8 cellular contexts compared by ENCODE assay signal in the genomic region with DNA sequence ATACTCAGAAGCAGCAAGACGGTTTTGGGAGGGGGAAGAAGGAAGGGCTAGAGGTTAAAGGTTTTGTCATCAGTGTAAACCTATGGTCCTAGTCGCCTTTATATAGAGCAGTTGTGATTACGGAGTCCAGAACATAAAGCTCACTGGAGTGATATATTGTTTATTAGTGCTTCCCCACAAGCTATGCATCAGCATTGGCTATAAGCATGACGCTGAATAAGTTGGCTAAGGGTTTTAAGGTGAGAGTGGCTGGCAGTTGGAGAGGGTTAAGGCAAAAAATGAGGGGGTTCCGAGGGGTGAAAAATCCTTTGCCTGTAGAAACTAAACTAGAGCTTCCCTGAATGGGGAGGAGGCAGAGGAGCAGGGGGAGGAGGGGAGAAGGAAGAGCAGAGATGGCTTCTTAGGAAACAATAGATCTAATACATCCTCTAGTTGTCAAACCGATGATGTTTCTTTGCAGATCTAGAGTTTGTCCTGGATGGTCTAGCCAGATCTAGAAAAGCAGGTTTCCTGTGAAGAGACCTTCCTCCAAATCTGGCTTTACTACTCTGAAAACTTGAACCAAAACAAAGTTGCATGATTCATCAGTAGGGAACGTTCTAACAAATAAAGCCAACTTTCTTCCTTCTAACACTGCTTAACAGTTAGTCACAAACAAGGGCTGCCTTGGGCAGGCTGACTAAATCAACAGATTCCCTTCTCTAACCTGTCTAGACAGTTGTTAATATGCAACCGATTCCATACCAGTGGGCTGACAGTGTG. TPM values are rescaled to one million over a fixed set of nuclear protein-coding genes. Genes with fewer than 3 reads are reported as not detected.
A peak's percentile ranks its signal among the peaks of the same experiment; 100 is the strongest.
DNase-seq lines count a peak whose midpoint lies in the region; ATAC-seq lines count a peak whose summit lies in the region.

No MANE protein-coding gene starts in this region.

- H3K36me3 ChIP-seq in SJCRH30 = no peaks in the 10 kb centered on the region
- no peaks in the 10 kb centered on the region for H3K36me3 ChIP-seq in thymus (ENCODE audit: control insufficient read depth, insufficient read depth)

- H3K9me3 ChIP-seq in SJCRH30 (replicated peaks) (no peaks in the 10 kb centered on the region), thymus (ENCODE audit: control insufficient read depth) (no peaks in the 10 kb centered on the region)

- H3K4me1 ChIP-seq in SJCRH30 (peaks cover 13% of the 10 kb centered on the region; the same call in 1 of the 2 replicates), thymus (ENCODE audit: control insufficient read depth, insufficient read depth, low read length) (peaks cover 28% of the 10 kb centered on the region)

- ATAC-seq in GM18907 (IDR thresholded peaks at IDR 0.05; ENCODE audit: unreplicated experiment) (no peak), HG03565 (IDR thresholded peaks at IDR 0.05; ENCODE audit: unreplicated experiment) (no peak)

- no peaks in the 10 kb centered on the region for H3K27me3 ChIP-seq in SJCRH30
- no peaks in the 10 kb centered on the region for H3K27me3 ChIP-seq in thymus (ENCODE audit: control insufficient read depth, insufficient read depth)

- H3K4me3 ChIP-seq in SJCRH30 = peak overlapping the region; percentile 96
- peak overlapping the region; percentile 74 for H3K4me3 ChIP-seq in thymus (ENCODE audit: low read length)

- WGBS in thymus = 46% methylated on average over 8 of the region's 8 CpGs

- H3K27ac ChIP-seq in SJCRH30 = peak overlapping the region; percentile 11; the same call in 1 of the 2 replicates
- H3K27ac ChIP-seq in thymus (ENCODE audit: low read depth) = peak overlapping the region; percentile 75

- DNase-seq in NCI-H748 (lab: John Stamatoyannopoulos, UW; ENCODE audit: unreplicated experiment) = peak; percentile 25
- no peak for DNase-seq in NCI-H748 treated with DMSO at 0.1 percent for 48 hours (lab: John Stamatoyannopoulos, UW)
- DNase-seq in SJCRH30 = no peak
- peak; percentile 93 for DNase-seq in dermis blood vessel endothelial cell
- DNase-seq in medulla oblongata (ENCODE audit: extremely low spot score) = peak; percentile 81

RNA-seq across cellular contexts. Expression of a gene that starts 2.5 kb away (rescaled TPM):
- 6.0 and 6.7 TPM in 2 replicates for total RNA-seq in SJCRH30 (2014; rRNA removed; shearing (Covaris generic))
- 14.0 and 20.7 TPM in 2 replicates for total RNA-seq in dermis blood vessel endothelial cell
- polyA plus RNA-seq in thymus = 11.0 TPM

Comparison
In these comparisons a context has a peak if more than half of its experiments do, and no peak if none do; other contexts are left out.
1. DNase-seq: peak in NCI-H748 (single experiment), dermis blood vessel endothelial cell (single experiment) and medulla oblongata (single experiment); none in NCI-H748 treated with DMSO at 0.1 percent for 48 hours (single experiment) and SJCRH30 (0 of 2).